In the genomic region with DNA sequence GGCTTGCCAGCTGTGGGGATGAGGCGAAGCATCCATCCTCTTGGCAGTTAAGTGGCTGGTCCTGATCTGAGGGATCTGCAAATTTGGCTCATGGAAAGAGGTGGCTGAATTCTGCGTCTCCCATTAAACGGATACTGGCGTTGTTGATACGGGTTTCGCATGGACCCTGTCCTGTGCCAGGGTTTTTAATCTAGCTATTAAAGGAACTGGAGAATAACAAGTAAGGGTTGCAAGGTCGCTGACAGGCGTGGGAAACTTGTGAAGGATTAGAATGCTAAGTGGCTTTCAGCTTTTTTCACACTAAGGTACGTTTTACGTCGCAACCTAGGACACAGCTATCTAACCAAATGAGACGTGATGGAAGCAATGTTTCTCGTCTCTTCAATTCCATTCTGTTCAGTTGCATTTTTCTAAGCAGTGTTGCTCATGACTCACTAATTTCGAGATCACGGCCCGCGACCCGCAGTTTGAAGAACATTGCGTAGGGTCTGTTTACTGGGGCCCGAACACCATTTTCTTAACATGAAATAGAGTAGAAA, we compare ENCODE assay signal across 8 cellular contexts. TPM values are rescaled to one million over a fixed set of nuclear protein-coding genes. Genes with fewer than 3 reads are reported as not detected.
DNase-seq lines count a peak whose midpoint lies in the region; ATAC-seq and TF ChIP-seq lines count a peak whose summit lies in the region.

No MANE protein-coding gene starts in this region.

- peak overlapping the region; percentile 92 for H3K4me3 ChIP-seq in Caco-2 (ENCODE audit: low read depth, low read length)
- peak overlapping the region; percentile 91 for H3K4me3 ChIP-seq in HAP-1
- peak overlapping the region; percentile 98 for H3K4me3 ChIP-seq in lower leg skin (ENCODE audit: low read depth, poor library complexity, severe bottlenecking)
- peak overlapping the region; percentile 93 for H3K4me3 ChIP-seq in thoracic aorta

- TSS peak; percentile 32 for BruUV-seq in Caco-2 (replicated peaks; lab: Mats Ljungman, UMichigan)

- intact Hi-C loops in Caco-2 (cut with micrococcal nuclease; ENCODE audit: unreplicated experiment) = no loop called here
- intact Hi-C loops in lower leg skin (cut with DNase I; ENCODE audit: low total_unique reads) = no loop called here

- TF ChIP-seq CTCF in Caco-2 (IDR thresholded peaks at IDR 0.05; ENCODE audit: insufficient read depth in 1 of 2, low read depth in 1 of 2, low read length in 1 of 2, severe bottlenecking in 1 of 2, unreplicated experiment in 1 of 2) (no peak), RWPE1 (conservative IDR thresholded peaks at IDR 0.05; ENCODE audit: low read depth) (no peak), lower leg skin (IDR thresholded peaks at IDR 0.05) (no peak), thoracic aorta (IDR thresholded peaks at IDR 0.05) (no peak), GM10266 (IDR thresholded peaks at IDR 0.05; ENCODE audit: control insufficient read depth, insufficient read depth, low read depth, missing control alignments) (no peak)

- TF ChIP-seq POLR2A in lower leg skin (IDR thresholded peaks at IDR 0.05) = no peak

- POLR2A ChIA-PET in Caco-2 (lab: Charles Lee) = interaction anchor here (0.6 to 0.8 kb wide), 2 partner anchors 271 to 1329 kb away, joined by 3 read pairs; no protein-coding TSS in a partner anchor
- POLR2A ChIA-PET in RWPE1 (lab: Yijun Ruan, JAX; ENCODE audit: low non-redundant PET) = interaction anchor here (0.6 kb wide), 2 partner anchors 29 to 64 kb away, joined by 3 to 9 read pairs; no protein-coding TSS in a partner anchor

- H3K4me1 ChIP-seq in Caco-2 (peaks cover 39% of the 10 kb centered on the region), HAP-1 (peaks cover 18% of the 10 kb centered on the region), thoracic aorta (ENCODE audit: control insufficient read depth in 1 of 2, low read depth in 2 of 2) (peaks cover 7 to 8% of the 10 kb centered on the region in 2 donors)

- peaks cover 12% of the 10 kb centered on the region for H3K4me1 Mint-ChIP-seq in Caco-2 (ENCODE audit: low read depth, unreplicated experiment)

- H3K9me3 Mint-ChIP-seq in Caco-2 (ENCODE audit: unreplicated experiment) = no peaks in the 10 kb centered on the region

- H3K9me3 ChIP-seq in Caco-2 (no peaks in the 10 kb centered on the region), HAP-1 (no peaks in the 10 kb centered on the region), thoracic aorta (no peaks in the 10 kb centered on the region)

- 4 to 5% methylated on average over 20 of the region's 20 CpGs for WGBS in lower leg skin, 2 donors

- H3K4me3 Mint-ChIP-seq in Caco-2 (ENCODE audit: unreplicated experiment) = peak overlapping the region; percentile 93

- H3K27me3 ChIP-seq in Caco-2 (replicated peaks; ENCODE audit: control insufficient read depth, insufficient read depth, low read length) = no peaks in the 10 kb centered on the region
- no peaks in the 10 kb centered on the region for H3K27me3 ChIP-seq in HAP-1 (ENCODE audit: low read depth)
- no peaks in the 10 kb centered on the region for H3K27me3 ChIP-seq in thoracic aorta (replicated peaks; ENCODE audit: insufficient read depth)

- H3K36me3 ChIP-seq in Caco-2 (ENCODE audit: control insufficient read depth, insufficient read depth, low read length) (0 out of 2 replicates have a peak, but pooled peaks cover 2% of the 10 kb centered on the region), HAP-1 (replicated peaks) (peaks cover 21% of the 10 kb centered on the region), thoracic aorta (no peaks in the 10 kb centered on the region)

- in situ Hi-C loops in HAP-1 (cut with MboI; ENCODE audit: low sequenced_read_pairs) = no loop called here

- no peaks in the 10 kb centered on the region for H3K27me3 Mint-ChIP-seq in Caco-2 (ENCODE audit: insufficient read depth, unreplicated experiment)

- H3K27ac ChIP-seq in RWPE1 = peak overlapping the region; percentile 99
- peak overlapping the region; percentile 99 for H3K27ac ChIP-seq in caudate nucleus (ENCODE audit: low read depth, low read length)
- peak overlapping the region; percentile 76 to 85 for H3K27ac ChIP-seq in thoracic aorta

- peak overlapping the region; percentile 95 for H3K27ac Mint-ChIP-seq in Caco-2 (ENCODE audit: unreplicated experiment)

- ATAC-seq in thoracic aorta (ENCODE audit: insufficient number of reproducible peaks, low FRiP score, low read depth) = peak; percentile 34

- peaks cover 37% of the 10 kb centered on the region for H3K36me3 Mint-ChIP-seq in Caco-2 (ENCODE audit: insufficient read depth, unreplicated experiment)

- CTCF ChIA-PET in Caco-2 (lab: Charles Lee) (no interaction called here), RWPE1 (lab: Yijun Ruan, JAX) (no interaction called here)

- no peak for DNase-seq in Caco-2
- no peak for DNase-seq in HAP-1 (ENCODE audit: low spot score in 2 of 2)
- DNase-seq in RWPE1 (ENCODE audit: low spot score) = peak; percentile 25
- DNase-seq in caudate nucleus (lab: John Stamatoyannopoulos, UW) = no peak
- no peak for DNase-seq in lower leg skin (ENCODE audit: low spot score in 2 of 2)
- DNase-seq in thoracic aorta (ENCODE audit: low spot score) = no peak
- no peak for DNase-seq in GM10266 (ENCODE audit: extremely low spot score)
- no peak for DNase-seq in NCI-H2196 (lab: John Stamatoyannopoulos, UW; ENCODE audit: unreplicated experiment)

RNA-seq across cellular contexts. Expression of a gene that starts 0.9 kb away (rescaled TPM):
- 66.5 and 70.0 TPM in 2 replicates for total RNA-seq in Caco-2 (2022)
- total RNA-seq in lower leg skin = 100 to 1,000 TPM in 1 of 4 donors, 10 to 100 TPM in 3; 31.2 to 168 (median 53.3) TPM
- 1 to 10 TPM; 5.4 to 6.8 TPM for total RNA-seq in thoracic aorta

RNA-seq across cellular contexts. Expression of a gene that starts 23.1 kb away (rescaled TPM):
- total RNA-seq in Caco-2 (2022) = not detected in 2 replicates
- not detected for total RNA-seq in lower leg skin
- total RNA-seq in thoracic aorta = not detected

RNA-seq across cellular contexts. Expression of a gene that starts 56.6 kb away (rescaled TPM):
- total RNA-seq in Caco-2 (2022) (74.2 and 75.3 TPM in 2 replicates), lower leg skin (10 to 100 TPM; 50.9 to 63.3 (median 52.8) TPM), thoracic aorta (10 to 100 TPM; 37.6 to 72.2 TPM)
